In the genomic region with DNA sequence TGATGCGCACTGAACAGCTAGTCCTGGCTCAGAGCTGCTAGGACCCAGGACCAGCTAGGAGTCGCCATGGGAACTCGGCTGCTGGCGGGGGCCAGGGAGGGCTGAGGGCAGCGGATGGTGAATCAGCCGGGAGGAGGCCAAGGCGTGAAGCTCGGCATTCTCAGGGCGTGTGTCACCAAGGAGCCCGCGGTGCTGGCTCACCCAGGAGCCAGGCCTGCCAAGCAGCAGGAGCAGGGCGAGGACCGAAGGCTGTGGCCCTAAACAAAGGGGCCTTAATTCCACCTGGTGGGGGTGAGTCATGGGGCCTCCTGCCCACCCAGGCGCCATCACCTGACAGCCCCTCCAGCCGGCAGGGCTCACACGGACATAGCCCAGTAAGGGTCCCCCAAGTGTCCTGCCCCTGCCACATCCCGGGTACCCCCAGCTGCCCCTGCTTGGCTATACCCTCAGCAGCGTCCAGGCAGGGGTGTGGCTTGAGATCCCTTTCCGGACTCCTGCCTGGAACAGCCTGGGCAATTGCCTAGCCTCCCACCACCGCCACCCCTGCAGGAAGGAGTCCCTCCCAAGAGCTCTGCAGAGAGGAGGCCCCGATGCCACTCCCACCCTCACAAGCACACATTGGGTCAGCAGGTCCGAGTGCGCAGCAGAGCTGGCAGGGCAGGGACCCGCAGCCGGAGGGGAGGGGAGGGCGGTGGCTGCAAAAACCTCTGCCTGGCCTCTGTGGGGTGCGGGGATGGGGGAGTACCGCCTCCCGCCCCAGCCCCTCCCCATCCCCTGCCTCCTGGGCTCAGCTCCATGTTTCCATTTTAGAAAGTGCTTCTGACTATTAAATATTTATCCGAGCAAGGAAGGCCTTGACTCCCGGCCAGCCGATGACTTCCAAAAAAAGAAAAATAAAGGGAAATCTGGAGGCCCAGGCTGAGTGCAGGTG, we compare ENCODE assay signal across 1 cellular context.
TF ChIP-seq lines count a peak whose summit lies in the region.

No MANE protein-coding gene starts in this region.

TF ChIP-seq in H1, 55 proteins besides CTCF, POLR2A, EP300 and RAD21:
- TF ChIP-seq YY1 (IDR thresholded peaks at IDR 0.05; ENCODE audit: low read depth, low read length), result no peak
- no peak for TF ChIP-seq EGR1 (IDR thresholded peaks at IDR 0.05; ENCODE audit: borderline replicate concordance, low read depth, low read length)
- no peak for TF ChIP-seq FOSL1 (IDR thresholded peaks at IDR 0.05; ENCODE audit: insufficient read depth, low read depth, low read length)
- no peak for TF ChIP-seq PHF8 (conservative IDR thresholded peaks at IDR 0.05; ENCODE audit: low read depth, low read length)
